ENCODE assay signal across 1 cellular context in the genomic region with DNA sequence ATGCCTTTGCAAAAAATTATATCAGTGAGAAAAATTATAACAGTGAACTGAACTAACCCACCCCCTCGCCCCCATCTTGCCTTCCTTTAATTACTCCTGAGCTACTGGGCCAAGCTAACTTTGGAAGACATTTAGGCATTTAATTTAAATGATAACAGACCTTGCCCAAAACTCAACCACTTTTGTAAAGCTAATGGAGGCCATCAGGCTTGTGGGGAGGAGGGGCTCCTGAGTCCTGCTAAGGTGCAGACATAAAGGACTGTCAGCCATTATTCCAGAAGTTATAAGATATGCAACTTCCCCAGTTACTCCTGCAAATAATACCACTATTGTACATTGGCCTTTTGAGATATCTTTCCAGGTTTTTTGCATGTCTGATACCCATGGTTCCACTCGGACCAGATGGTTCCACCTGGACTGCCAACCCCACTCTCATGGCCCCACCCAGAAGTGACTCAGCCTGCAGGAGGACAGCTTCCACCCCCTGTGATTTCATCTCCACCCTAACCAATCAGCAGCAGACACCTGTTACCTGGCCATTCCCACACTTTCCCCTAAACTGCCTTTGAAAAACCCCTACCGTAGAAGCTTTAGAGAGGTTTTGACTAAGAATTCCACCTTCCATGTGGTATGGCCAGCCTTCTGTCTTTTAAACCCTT.
TF ChIP-seq lines count a peak whose summit lies in the region.

No MANE protein-coding gene starts in this region.

TF ChIP-seq in WTC11, 78 proteins besides CTCF, POLR2A, EP300 and RAD21 (continued from another document):
- TF ChIP-seq, protein P1, sequence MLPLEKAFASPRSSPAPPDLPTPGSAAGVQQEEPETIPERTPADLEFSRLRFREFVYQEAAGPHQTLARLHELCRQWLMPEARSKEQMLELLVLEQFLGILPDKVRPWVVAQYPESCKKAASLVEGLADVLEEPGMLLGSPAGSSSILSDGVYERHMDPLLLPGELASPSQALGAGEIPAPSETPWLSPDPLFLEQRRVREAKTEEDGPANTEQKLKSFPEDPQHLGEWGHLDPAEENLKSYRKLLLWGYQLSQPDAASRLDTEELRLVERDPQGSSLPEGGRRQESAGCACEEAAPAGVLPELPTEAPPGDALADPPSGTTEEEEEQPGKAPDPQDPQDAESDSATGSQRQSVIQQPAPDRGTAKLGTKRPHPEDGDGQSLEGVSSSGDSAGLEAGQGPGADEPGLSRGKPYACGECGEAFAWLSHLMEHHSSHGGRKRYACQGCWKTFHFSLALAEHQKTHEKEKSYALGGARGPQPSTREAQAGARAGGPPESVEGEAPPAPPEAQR (CRISPR knock-in tag; IDR thresholded peaks at IDR 0.05), result no peak
- TF ChIP-seq, protein P2, sequence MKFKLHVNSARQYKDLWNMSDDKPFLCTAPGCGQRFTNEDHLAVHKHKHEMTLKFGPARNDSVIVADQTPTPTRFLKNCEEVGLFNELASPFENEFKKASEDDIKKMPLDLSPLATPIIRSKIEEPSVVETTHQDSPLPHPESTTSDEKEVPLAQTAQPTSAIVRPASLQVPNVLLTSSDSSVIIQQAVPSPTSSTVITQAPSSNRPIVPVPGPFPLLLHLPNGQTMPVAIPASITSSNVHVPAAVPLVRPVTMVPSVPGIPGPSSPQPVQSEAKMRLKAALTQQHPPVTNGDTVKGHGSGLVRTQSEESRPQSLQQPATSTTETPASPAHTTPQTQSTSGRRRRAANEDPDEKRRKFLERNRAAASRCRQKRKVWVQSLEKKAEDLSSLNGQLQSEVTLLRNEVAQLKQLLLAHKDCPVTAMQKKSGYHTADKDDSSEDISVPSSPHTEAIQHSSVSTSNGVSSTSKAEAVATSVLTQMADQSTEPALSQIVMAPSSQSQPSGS (CRISPR knock-in tag; IDR thresholded peaks at IDR 0.05; ENCODE audit: borderline replicate concordance, low read depth), result no peak
- TF ChIP-seq, protein P3, sequence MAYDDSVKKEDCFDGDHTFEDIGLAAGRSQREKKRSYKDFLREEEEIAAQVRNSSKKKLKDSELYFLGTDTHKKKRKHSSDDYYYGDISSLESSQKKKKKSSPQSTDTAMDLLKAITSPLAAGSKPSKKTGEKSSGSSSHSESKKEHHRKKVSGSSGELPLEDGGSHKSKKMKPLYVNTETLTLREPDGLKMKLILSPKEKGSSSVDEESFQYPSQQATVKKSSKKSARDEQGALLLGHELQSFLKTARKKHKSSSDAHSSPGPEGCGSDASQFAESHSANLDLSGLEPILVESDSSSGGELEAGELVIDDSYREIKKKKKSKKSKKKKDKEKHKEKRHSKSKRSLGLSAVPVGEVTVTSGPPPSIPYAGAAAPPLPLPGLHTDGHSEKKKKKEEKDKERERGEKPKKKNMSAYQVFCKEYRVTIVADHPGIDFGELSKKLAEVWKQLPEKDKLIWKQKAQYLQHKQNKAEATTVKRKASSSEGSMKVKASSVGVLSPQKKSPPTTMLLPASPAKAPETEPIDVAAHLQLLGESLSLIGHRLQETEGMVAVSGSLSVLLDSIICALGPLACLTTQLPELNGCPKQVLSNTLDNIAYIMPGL (CRISPR knock-in tag; IDR thresholded peaks at IDR 0.05), result no peak
- no peak for TF ChIP-seq GRHL2 (CRISPR knock-in tag; IDR thresholded peaks at IDR 0.05; ENCODE audit: insufficient replicate concordance, severe bottlenecking)
- TF ChIP-seq CREM (CRISPR knock-in tag; IDR thresholded peaks at IDR 0.05), result no peak
- TF ChIP-seq CREB1 (CRISPR knock-in tag; IDR thresholded peaks at IDR 0.05), result no peak
TF ChIP-seq in WTC11: peak in this region for 0.
